In the genomic region with DNA sequence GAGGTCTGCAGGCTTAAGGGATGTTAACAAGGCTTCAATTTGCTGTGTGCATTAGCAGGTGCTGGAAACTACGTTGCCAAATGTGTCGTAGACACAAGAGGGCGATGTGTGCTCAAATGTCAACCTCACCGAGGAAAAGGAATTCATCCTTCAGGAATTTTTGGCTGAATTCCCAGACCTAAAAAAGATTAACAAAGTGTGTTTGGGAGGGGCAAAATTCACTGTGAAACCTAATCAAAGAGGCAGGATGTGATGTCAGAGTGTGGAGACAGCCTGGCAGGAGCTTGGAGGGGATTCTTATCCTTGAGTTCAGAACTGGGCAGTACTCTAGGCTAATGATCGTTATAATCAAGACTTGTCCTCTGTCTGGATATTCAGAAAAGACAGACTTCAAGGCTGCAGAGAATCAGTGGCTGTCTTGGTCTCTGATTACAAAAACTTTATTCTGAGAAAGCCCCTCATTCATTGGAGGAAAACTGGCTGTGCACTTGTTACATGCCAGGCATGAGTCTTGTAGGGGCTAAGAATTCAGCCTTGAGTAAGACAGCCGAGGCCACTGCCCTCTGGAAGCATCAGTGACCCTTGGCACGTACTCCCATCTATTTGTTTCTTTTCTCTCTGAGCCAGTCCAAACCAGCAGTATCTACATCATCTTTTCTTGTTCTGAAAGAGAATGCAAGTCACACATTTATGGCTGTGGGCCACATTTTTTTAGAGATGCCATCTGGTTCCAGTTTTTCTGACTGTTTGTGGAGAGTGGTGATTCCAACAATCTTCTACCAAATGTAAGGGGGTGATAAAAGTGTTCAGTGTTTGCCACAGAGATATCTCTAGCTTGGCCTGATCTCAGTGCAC, we compare ENCODE assay signal across 8 cellular contexts. TPM values are rescaled to one million over a fixed set of nuclear protein-coding genes. Genes with fewer than 3 reads are reported as not detected.
A peak's percentile ranks its signal among the peaks of the same experiment; 100 is the strongest.
DNase-seq lines count a peak whose midpoint lies in the region; ATAC-seq lines count a peak whose summit lies in the region.

No MANE protein-coding gene starts in this region.

- ATAC-seq in HG02870 (IDR thresholded peaks at IDR 0.05; ENCODE audit: unreplicated experiment) (peak; percentile 39), left cardiac atrium (peak; percentile 88 to 90), GM21390 (IDR thresholded peaks at IDR 0.05; ENCODE audit: unreplicated experiment) (no peak)

- intact Hi-C loops in left cardiac atrium (cut with DNase I): loop anchor here (2.0 to 10.0 kb wide), 3 partner anchors 68 to 361 kb away; a partner anchor contains a TSS
- intact Hi-C loops in posterior cingulate gyrus (cut with DNase I): loop anchor here (2.0 kb wide), 2 partner anchors 66 to 360 kb away; a partner anchor contains a TSS

- DNase-seq in NOMO-1 treated with DMSO at 0.1 percent for 48 hours (lab: John Stamatoyannopoulos, UW; ENCODE audit: unreplicated experiment) (peak; percentile 20), NOMO-1 treated with dmso at 0.1 percent for 144 hours (lab: John Stamatoyannopoulos, UW; ENCODE audit: unreplicated experiment) (no peak), NCI-H2227 treated with DMSO at 0.1 percent for 48 hours (lab: John Stamatoyannopoulos, UW) (peak; percentile 86), amniotic stem cell (lab: John Stamatoyannopoulos, UW) (peak; percentile 97), left cardiac atrium (peak; percentile 54), posterior cingulate gyrus (peak in 6 of 10 donors; percentile 37 to 90 (median 43))

RNA-seq across cellular contexts. Expression of a gene that starts 18.7 kb away (rescaled TPM):
- total RNA-seq in left cardiac atrium: not detected

RNA-seq across cellular contexts. Expression of a gene that starts 27.3 kb away (rescaled TPM):
- not detected for total RNA-seq in left cardiac atrium
